Comparison of ENCODE assay signal across 20 cellular contexts in genomic region chr9:2802494-2802921, GRCh38. TPM values are rescaled to one million over a fixed set of nuclear protein-coding genes. Genes with fewer than 3 reads are reported as not detected.
A peak's percentile ranks its signal among the peaks of the same experiment; 100 is the strongest.
DNase-seq lines count a peak whose midpoint lies in the region; ATAC-seq and TF ChIP-seq lines count a peak whose summit lies in the region.
"Had no signal": no experiment of that assay in that cellular context is flagged by ENCODE, and none has a peak within 500 bp of the region (broad histone marks: within the 10 kb centered on the region; RNA-seq: fewer than 3 reads in every experiment).

No MANE protein-coding gene starts in this region.

- no peak for DNase-seq in activated CD4-positive, alpha-beta T cell treated with anti-CD3 and anti-CD28 coated beads for 36 hours
- no peak for DNase-seq in activated CD4-positive, alpha-beta T cell treated with anti-CD3 and anti-CD28 coated beads for 48 hours
- DNase-seq in PC-9: no peak
- DNase-seq in fibroblast of gingiva (ENCODE audit: low read depth): peak; percentile 59
- no peak for DNase-seq in osteocyte (ENCODE audit: extremely low spot score, unreplicated experiment)
- no peak for DNase-seq in foreskin melanocyte
- no peak for DNase-seq in stimulated activated CD4-positive, alpha-beta T cell treated with anti-CD3 and anti-CD28 coated beads, Interleukin-1b, Interleukin-23, amount 100 ng/mL, for 48 hours
- no peak for DNase-seq in Ammon's horn (ENCODE audit: low spot score)
- DNase-seq: activated B cell treated with CpG ODN at 0.5 μM for 24 hours, activated gamma-delta T cell treated with Interleukin-2 at 50 U/mL for 16 hours, erythroblast, kidney, midbrain, NCI-H187 treated with DMSO at 0.1 percent for 48 hours, NCI-H510A, SHP77 treated with DMSO at 0.1 percent for 48 hours, T-helper 17 cell had no signal

- H3K9me2 ChIP-seq in PC-9 (ENCODE audit: insufficient read depth): no peaks in the 10 kb centered on the region

- intact Hi-C loops in activated CD4-positive, alpha-beta T cell treated with anti-CD3 and anti-CD28 coated beads for 36 hours (cut with DNase I, micrococcal nuclease): loop anchor here in 1 of 2 experiments (5.0 kb wide), 1 partner anchor 35 kb away; no protein-coding TSS in a partner anchor
- intact Hi-C loops in PC-9 (cut with micrococcal nuclease; ENCODE audit: unreplicated experiment): no loop called here

- H2AFZ ChIP-seq in PC-9: no peak overlapping the region
- H2AFZ ChIP-seq: hepatocyte, neural progenitor cell had no signal

- H3K4me2 ChIP-seq in PC-9: no peak overlapping the region
- H3K4me2 ChIP-seq: hepatocyte, neural progenitor cell had no signal

- ATAC-seq in activated CD4-positive, alpha-beta T cell treated with anti-CD3 and anti-CD28 coated beads for 36 hours: no peak
- ATAC-seq: T-helper 17 cell had no signal

- peaks cover 17% of the 10 kb centered on the region for H3K4me1 Mint-ChIP-seq in activated CD4-positive, alpha-beta T cell treated with anti-CD3 and anti-CD28 coated beads for 36 hours
- H3K4me1 Mint-ChIP-seq in osteocyte (ENCODE audit: unreplicated experiment): peaks cover 17% of the 10 kb centered on the region
- H3K4me1 Mint-ChIP-seq: activated B cell treated with CpG ODN at 0.5 μM for 24 hours, neural progenitor cell had no signal

- no peaks in the 10 kb centered on the region for H3K79me2 ChIP-seq in PC-9 (ENCODE audit: low read depth)
- H3K79me2 ChIP-seq: hepatocyte had no signal

- peaks cover 92% of the 10 kb centered on the region for H3K36me3 Mint-ChIP-seq in activated CD4-positive, alpha-beta T cell treated with anti-CD3 and anti-CD28 coated beads for 36 hours (ENCODE audit: low read depth)
- H3K36me3 Mint-ChIP-seq in osteocyte (ENCODE audit: unreplicated experiment): peaks cover 69% of the 10 kb centered on the region

- no peaks in the 10 kb centered on the region for H3K9me3 Mint-ChIP-seq in activated CD4-positive, alpha-beta T cell treated with anti-CD3 and anti-CD28 coated beads for 36 hours (ENCODE audit: low read depth)
- peaks cover 10% of the 10 kb centered on the region for H3K9me3 Mint-ChIP-seq in osteocyte (ENCODE audit: unreplicated experiment)
- H3K9me3 Mint-ChIP-seq: activated B cell treated with CpG ODN at 0.5 μM for 24 hours; dendritic cell treated with granulocyte-macrophage colony-stimulating factor and Interleukin-4, amounts not matched to agents 40 ng/mL and 50 ng/mL, for 4 days had no signal

- no peaks in the 10 kb centered on the region for H4K20me1 ChIP-seq in PC-9 (ENCODE audit: insufficient read depth)

- no peaks in the 10 kb centered on the region for H3K9me3 ChIP-seq in PC-9 (ENCODE audit: insufficient read depth, low read depth)

- no peak overlapping the region for H3K4me3 ChIP-seq in PC-9
- H3K4me3 ChIP-seq: hepatocyte, neural progenitor cell had no signal

- BruUV-seq in PC-9 (replicated peaks; lab: Mats Ljungman, UMichigan): no TSS peak

- H3K27ac ChIP-seq in PC-9: peak overlapping the region; percentile 39
- H3K27ac ChIP-seq: hepatocyte, neural progenitor cell had no signal

- TF ChIP-seq CTCF in PC-9 (conservative IDR thresholded peaks at IDR 0.05) (no peak), osteocyte (IDR thresholded peaks at IDR 0.05) (no peak)

- H3F3A ChIP-seq in PC-9 (ENCODE audit: insufficient read depth, low read depth): no peaks in the 10 kb centered on the region

- no peak overlapping the region for H3K4me3 Mint-ChIP-seq in activated CD4-positive, alpha-beta T cell treated with anti-CD3 and anti-CD28 coated beads for 36 hours
- H3K4me3 Mint-ChIP-seq in osteocyte (ENCODE audit: unreplicated experiment): no peak overlapping the region
- H3K4me3 Mint-ChIP-seq: activated B cell treated with CpG ODN at 0.5 μM for 24 hours; dendritic cell treated with granulocyte-macrophage colony-stimulating factor and Interleukin-4, amounts not matched to agents 40 ng/mL and 50 ng/mL, for 4 days; neural progenitor cell; T-helper 17 cell had no signal

- peaks cover 9% of the 10 kb centered on the region; the same call in 1 of the 2 replicates for H3K36me3 ChIP-seq in PC-9 (ENCODE audit: low read depth)

- CTCF ChIA-PET in activated CD4-positive, alpha-beta T cell treated with anti-CD3 and anti-CD28 coated beads for 36 hours (lab: Charles Lee): no interaction called here
- CTCF ChIA-PET in PC-9 (lab: Charles Lee): no interaction called here

- no peaks in the 10 kb centered on the region for H3K4me1 ChIP-seq in PC-9 (replicated peaks; ENCODE audit: insufficient read depth)
- H3K4me1 ChIP-seq: neural progenitor cell had no signal

- peak overlapping the region; percentile 39 for H3K27ac Mint-ChIP-seq in activated CD4-positive, alpha-beta T cell treated with anti-CD3 and anti-CD28 coated beads for 36 hours
- peak overlapping the region; percentile 83 for H3K27ac Mint-ChIP-seq in osteocyte (ENCODE audit: unreplicated experiment)
- H3K27ac Mint-ChIP-seq: activated B cell treated with CpG ODN at 0.5 μM for 24 hours; dendritic cell treated with granulocyte-macrophage colony-stimulating factor and Interleukin-4, amounts not matched to agents 40 ng/mL and 50 ng/mL, for 4 days; neural progenitor cell; T-helper 17 cell had no signal

- POLR2A ChIA-PET in activated CD4-positive, alpha-beta T cell treated with anti-CD3 and anti-CD28 coated beads for 36 hours (lab: Charles Lee): no interaction called here
- POLR2A ChIA-PET in PC-9 (lab: Charles Lee; ENCODE audit: unreplicated experiment): no interaction called here

- H3K27me3 Mint-ChIP-seq in activated CD4-positive, alpha-beta T cell treated with anti-CD3 and anti-CD28 coated beads for 36 hours: no peaks in the 10 kb centered on the region
- no peaks in the 10 kb centered on the region for H3K27me3 Mint-ChIP-seq in osteocyte (ENCODE audit: unreplicated experiment)
- H3K27me3 Mint-ChIP-seq: activated B cell treated with CpG ODN at 0.5 μM for 24 hours; dendritic cell treated with granulocyte-macrophage colony-stimulating factor and Interleukin-4, amounts not matched to agents 40 ng/mL and 50 ng/mL, for 4 days; T-helper 17 cell had no signal

- no peaks in the 10 kb centered on the region for H3K27me3 ChIP-seq in PC-9 (ENCODE audit: insufficient read depth, low read depth)
- H3K27me3 ChIP-seq: hepatocyte, neural progenitor cell had no signal

RNA-seq across cellular contexts. Expression of gene PUM3, which starts 41.4 kb away (rescaled TPM):
- 100 to 1,000 TPM; 111 to 112 TPM for total RNA-seq in activated CD4-positive, alpha-beta T cell treated with anti-CD3 and anti-CD28 coated beads for 36 hours
- total RNA-seq in PC-9 (2021) (30.9 and 34.0 TPM in 2 replicates), osteocyte (37.4 and 38.2 TPM in 2 replicates)
